ENCODE assay signal across 15 cellular contexts in genomic region chr16:67084345-67085028, GRCh38.
DNase-seq lines count a peak whose midpoint lies in the region; ATAC-seq and TF ChIP-seq lines count a peak whose summit lies in the region.
"Had no signal": no experiment of that assay in that cellular context is flagged by ENCODE, and none has a peak within 500 bp of the region (broad histone marks: within the 10 kb centered on the region; RNA-seq: fewer than 3 reads in every experiment).

No MANE protein-coding gene starts in this region.

- H3K4me1 ChIP-seq in tibial artery, result peaks cover 0 to 5% (median 0%) of the 10 kb centered on the region in 4 donors
- H3K4me1 ChIP-seq: colonic mucosa had no signal

- intact Hi-C loops in tibial artery (cut with DNase I; ENCODE audit: low total_unique reads), result no loop called here

- peak; percentile 44 for DNase-seq in DMS53 (lab: John Stamatoyannopoulos, UW)
- DNase-seq in DMS53 treated with DMSO at 0.1 percent for 48 hours (lab: John Stamatoyannopoulos, UW; ENCODE audit: unreplicated experiment), result no peak
- peak; percentile 77 for DNase-seq in fibroblast of peridontal ligament (ENCODE audit: extremely low read depth)
- DNase-seq in tibial artery, result no peak
- no peak for DNase-seq in NK-92 treated with Interleukin-12 subunit alpha and Interleukin-12 subunit beta, amount 100 ng/mL, for 24 hours (lab: John Stamatoyannopoulos, UW)
- no peak for DNase-seq in midbrain (lab: John Stamatoyannopoulos, UW)
- DNase-seq: activated CD8-positive, alpha-beta T cell treated with anti-CD3 and anti-CD28 coated beads for 36 hours; activated naive CD4-positive, alpha-beta T cell treated with anti-CD3 and anti-CD28 coated beads for 36 hours; colonic mucosa; DND-41; foreskin fibroblast; kidney glomerular epithelial cell had no signal

- no peaks in the 10 kb centered on the region for H3K27me3 ChIP-seq in tibial artery
- H3K27me3 ChIP-seq: colonic mucosa had no signal

- H3K4me3 ChIP-seq in tibial artery, result no peak overlapping the region
- H3K4me3 ChIP-seq: colonic mucosa had no signal

- H3K27ac ChIP-seq in tibial artery, result no peak overlapping the region
- H3K27ac ChIP-seq: 22Rv1, colonic mucosa had no signal

- TF ChIP-seq CTCF in tibial artery (IDR thresholded peaks at IDR 0.05), result no peak

- no peak for TF ChIP-seq EP300 in Ishikawa (IDR thresholded peaks at IDR 0.05; ENCODE audit: borderline replicate concordance)

- no peak for TF ChIP-seq RAD21 in Ishikawa (IDR thresholded peaks at IDR 0.05; ENCODE audit: low read depth)

- peaks cover 7 to 12% (median 8%) of the 10 kb centered on the region in 3 donors for H3K36me3 ChIP-seq in tibial artery
- H3K36me3 ChIP-seq: colonic mucosa had no signal

- H3K9me3 ChIP-seq in tibial artery, result no peaks in the 10 kb centered on the region
- H3K9me3 ChIP-seq: colonic mucosa had no signal

- ATAC-seq in GM21723 (IDR thresholded peaks at IDR 0.05; ENCODE audit: unreplicated experiment), result peak; percentile 68
- ATAC-seq: activated CD8-positive, alpha-beta T cell treated with anti-CD3 and anti-CD28 coated beads for 36 hours had no signal

TF ChIP-seq in Ishikawa, 13 proteins besides CTCF, POLR2A, EP300 and RAD21:
- no peak for TF ChIP-seq TEAD4 (IDR thresholded peaks at IDR 0.05)
- peak; percentile 73; the same call in 1 of the 2 replicates for TF ChIP-seq CEBPB (IDR thresholded peaks at IDR 0.05)
- TF ChIP-seq FOXM1 (IDR thresholded peaks at IDR 0.05; ENCODE audit: borderline replicate concordance, low read depth), result no peak

Comparison
In these comparisons a context has a peak if more than half of its experiments do, and no peak if none do; other contexts are left out.
1. DNase-seq: peak in DMS53 (single experiment) and fibroblast of peridontal ligament (single experiment); none in DMS53 treated with DMSO at 0.1 percent for 48 hours (single experiment), tibial artery (0 of 2), NK-92 treated with Interleukin-12 subunit alpha and Interleukin-12 subunit beta, amount 100 ng/mL, for 24 hours (single experiment) and midbrain (single experiment).